4 cellular contexts compared by ENCODE assay signal in the genomic region with DNA sequence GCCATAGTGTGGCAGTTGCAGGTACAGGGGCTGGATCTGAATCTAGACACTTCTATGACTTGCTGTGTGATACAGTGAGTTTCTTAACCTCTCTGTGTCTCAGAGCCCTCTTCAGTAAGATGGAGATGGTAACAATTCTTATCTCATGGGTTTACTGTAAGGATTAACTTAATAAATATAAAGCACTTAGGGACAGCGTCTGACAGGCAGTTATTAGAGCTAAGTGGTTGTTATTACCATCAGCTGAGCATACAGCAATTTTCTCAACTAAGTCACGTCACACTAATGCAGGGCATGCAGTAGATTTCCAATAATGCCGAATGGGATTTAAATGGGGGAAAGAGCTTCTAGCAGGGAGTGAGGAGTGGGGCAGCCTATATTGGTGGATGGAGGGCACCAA.
"Had no signal": no experiment of that assay in that cellular context is flagged by ENCODE, and none has a peak within 500 bp of the region (broad histone marks: within the 10 kb centered on the region; RNA-seq: fewer than 3 reads in every experiment).

No MANE protein-coding gene starts in this region.

- H3K27me3 ChIP-seq: breast epithelium, tibial nerve had no signal

- FAIRE-seq: TTC549 had no signal

- H3K4me1 ChIP-seq: breast epithelium had no signal

- H3K9me3 ChIP-seq: breast epithelium, tibial nerve had no signal

- H3K4me3 ChIP-seq: tibial nerve had no signal

- H3K27ac ChIP-seq: breast epithelium, tibial nerve, VCaP had no signal

- H3K36me3 ChIP-seq: breast epithelium, tibial nerve had no signal
